ENCODE assay signal across 19 cellular contexts in the genomic region with DNA sequence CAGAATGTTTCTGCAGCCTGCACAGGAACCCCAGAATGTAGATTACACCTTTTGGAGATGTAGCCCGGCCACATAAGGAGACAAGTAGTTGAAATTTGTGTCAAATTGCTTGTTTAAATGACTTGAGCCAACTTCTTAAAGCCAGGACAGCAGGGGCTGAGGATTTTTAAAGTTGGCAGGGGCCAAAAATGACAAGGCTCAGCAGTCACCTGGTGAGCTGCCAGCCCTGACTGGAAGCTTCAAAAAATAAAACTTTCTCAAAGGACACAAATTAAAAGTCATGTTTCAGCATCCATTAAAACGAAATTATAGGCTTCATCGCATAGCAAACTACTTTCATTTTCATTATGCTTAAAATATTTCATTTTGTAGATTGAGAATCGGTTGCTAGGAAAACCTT.
DNase-seq lines count a peak whose midpoint lies in the region; ATAC-seq and TF ChIP-seq lines count a peak whose summit lies in the region.
"Had no signal": no experiment of that assay in that cellular context is flagged by ENCODE, and none has a peak within 500 bp of the region (broad histone marks: within the 10 kb centered on the region; RNA-seq: fewer than 3 reads in every experiment).

No MANE protein-coding gene starts in this region.

- H3K9me3 ChIP-seq in AG04450 (ENCODE audit: control insufficient read depth, insufficient read depth, low read length) (no peaks in the 10 kb centered on the region; the same call in 1 of the 2 replicates), IMR-90 (ENCODE audit: control insufficient read depth, insufficient read depth, low read length) (no peaks in the 10 kb centered on the region)
- H3K9me3 ChIP-seq: BE2C, colonic mucosa had no signal

- peak overlapping the region; percentile 42; the same call in 1 of the 2 replicates for H3K9ac ChIP-seq in IMR-90 (ENCODE audit: low read depth, low read length)

- H4K5ac ChIP-seq in IMR-90 (ENCODE audit: low read depth, low read length): no peak overlapping the region

- H3K18ac ChIP-seq in IMR-90 (ENCODE audit: low read depth, low read length): no peak overlapping the region; the same call in 1 of the 2 replicates

- H3K27ac Mint-ChIP-seq in mesothelial cell of epicardium: peak overlapping the region; percentile 75
- H3K27ac Mint-ChIP-seq: activated T-helper 2 cell treated with anti-CD3 and anti-CD28 coated beads, Interferon-gamma antibody, Interleukin-2, Interleukin-4, amounts not matched to agents 10 μg/mL and 5 μg/mL and 100 μg/mL, durations not matched to agents 14 hours and 24 hours and 36 hours had no signal

- no peak for TF ChIP-seq RAD21 in IMR-90 (IDR thresholded peaks at IDR 0.05; ENCODE audit: low read length)

- DNase-seq in AG04450 (ENCODE audit: low read depth, low spot score): no peak
- DNase-seq in IMR-90: no peak
- DNase-seq in astrocyte of the cerebellum (ENCODE audit: low read depth): no peak
- DNase-seq in mesothelial cell of epicardium (ENCODE audit: low spot score in 2 of 2, unreplicated experiment in 2 of 2): no peak
- DNase-seq in DMS 273 (lab: John Stamatoyannopoulos, UW; ENCODE audit: unreplicated experiment): no peak
- no peak for DNase-seq in CD1c-positive myeloid dendritic cell (ENCODE audit: extremely low spot score)
- no peak for DNase-seq in DMS153 treated with DMSO at 0.1 percent for 48 hours (lab: John Stamatoyannopoulos, UW; ENCODE audit: unreplicated experiment)
- DNase-seq: anterior cingulate cortex; BE2C; colonic mucosa; midbrain; NCI-H2029 treated with DMSO at 0.1 percent for 48 hours; NCI-H526; retina; stimulated activated CD4-positive, alpha-beta T cell treated with anti-CD3 and anti-CD28 coated beads, Interleukin-1b, Interleukin-23, amount 100 ng/mL, for 48 hours; SW 1271 had no signal

- H2BK5ac ChIP-seq in IMR-90 (ENCODE audit: low read depth, low read length, poor library complexity, severe bottlenecking): no peak overlapping the region

- no peaks in the 10 kb centered on the region for H3K27me3 ChIP-seq in AG04450 (ENCODE audit: control insufficient read depth, insufficient read depth, low read length)
- H3K27me3 ChIP-seq in IMR-90 (ENCODE audit: control insufficient read depth, insufficient read depth, low read length): no peaks in the 10 kb centered on the region
- H3K27me3 ChIP-seq: BE2C, colonic mucosa had no signal

- no peak overlapping the region for H4K91ac ChIP-seq in IMR-90 (ENCODE audit: insufficient read depth, low read depth, low read length)

- H2AK9ac ChIP-seq in IMR-90 (replicated peaks; ENCODE audit: low read depth, low read length, poor library complexity): no peak overlapping the region

- no peaks in the 10 kb centered on the region for H4K20me1 ChIP-seq in IMR-90 (ENCODE audit: insufficient read depth, low read length)

- no peak overlapping the region; the same call in 1 of the 2 replicates for H3K14ac ChIP-seq in IMR-90 (replicated peaks; ENCODE audit: low read depth, low read length)

- H3K9me1 ChIP-seq in IMR-90 (ENCODE audit: insufficient read depth, low read length): peaks cover 6% of the 10 kb centered on the region

- peak overlapping the region; percentile 26 to 42; a peak in 1 of 4 replicates for H4K8ac ChIP-seq in IMR-90 (ENCODE audit: low read depth in 2 of 2, low read length in 2 of 2)

- TF ChIP-seq POLR2A in IMR-90 (IDR thresholded peaks at IDR 0.05; ENCODE audit: low read depth, low read length) (no peak), GM18505 (IDR thresholded peaks at IDR 0.05; ENCODE audit: borderline replicate concordance, extremely low read depth, insufficient read depth, insufficient read length) (no peak)

- no peaks in the 10 kb centered on the region for H3K36me3 ChIP-seq in IMR-90 (ENCODE audit: control insufficient read depth, insufficient read depth, low read length)
- H3K36me3 ChIP-seq: BE2C, colonic mucosa had no signal

- no peak overlapping the region for H2AK5ac ChIP-seq in IMR-90 (ENCODE audit: low read depth, low read length)

- H3K9me3 Mint-ChIP-seq in mesothelial cell of epicardium: peaks cover 12% of the 10 kb centered on the region
- H3K9me3 Mint-ChIP-seq: activated T-helper 2 cell treated with anti-CD3 and anti-CD28 coated beads, Interferon-gamma antibody, Interleukin-2, Interleukin-4, amounts not matched to agents 10 μg/mL and 5 μg/mL and 100 μg/mL, durations not matched to agents 14 hours and 24 hours and 36 hours had no signal

- dilution Hi-C loops in IMR-90 (cut with HindIII; ENCODE audit: low sequenced_read_pairs, unreplicated experiment): no loop called here

- POLR2A ChIA-PET in AG04450 (lab: Yijun Ruan, JAX): no interaction called here
- POLR2A ChIA-PET in IMR-90 (lab: Charles Lee; ENCODE audit: unreplicated experiment): no interaction called here

- BruUV-seq in IMR-90 (replicated peaks; lab: Mats Ljungman, UMichigan): no TSS peak

- H3K4me2 ChIP-seq in IMR-90 (ENCODE audit: low read depth, low read length): peak overlapping the region; percentile 60

- H2BK15ac ChIP-seq in IMR-90 (ENCODE audit: low read depth, low read length): peak overlapping the region; percentile 48; the same call in 1 of the 3 replicates

- WGBS in IMR-90 (ENCODE audit: extremely low coverage in 2 of 2, insufficient read length in 1 of 2), 2 experiments: no CpG with 5 or more reads among the region's 4 CpGs

- peak overlapping the region; percentile 24; the same call in 1 of the 2 replicates for H3K56ac ChIP-seq in IMR-90 (ENCODE audit: extremely low read depth, insufficient read depth, low read length)

- peak overlapping the region; percentile 22 for H2BK20ac ChIP-seq in IMR-90 (ENCODE audit: low read depth, low read length)

- no peak overlapping the region; the same call in 1 of the 2 replicates for H3K23ac ChIP-seq in IMR-90 (ENCODE audit: low read depth, low read length)

- H3K36me3 Mint-ChIP-seq in mesothelial cell of epicardium: peaks cover 14% of the 10 kb centered on the region

- no peak overlapping the region for H3K4me3 Mint-ChIP-seq in mesothelial cell of epicardium

- H2BK120ac ChIP-seq in IMR-90 (ENCODE audit: low read depth, low read length): peak overlapping the region; percentile 62; the same call in 1 of the 2 replicates

- H3K4me1 Mint-ChIP-seq in mesothelial cell of epicardium: peaks cover 63% of the 10 kb centered on the region

- H3K4me3 ChIP-seq in AG04450 (ENCODE audit: low read depth, low read length): peak overlapping the region; percentile 30
- 0 out of 2 replicates have a peak overlapping the region, but pooled peaks have one; percentile 7 for H3K4me3 ChIP-seq in IMR-90 (ENCODE audit: insufficient read depth, low read depth, low read length)
- H3K4me3 ChIP-seq in astrocyte of the cerebellum (ENCODE audit: low read depth, low read length): peak overlapping the region; percentile 26
- H3K4me3 ChIP-seq: colonic mucosa had no signal

- CTCF ChIA-PET in AG04450 (lab: Charles Lee) (no interaction called here), IMR-90 (lab: Yijun Ruan, JAX) (no interaction called here)

- TF ChIP-seq CTCF in AG04450 (IDR thresholded peaks at IDR 0.05; ENCODE audit: low read depth, low read length) (no peak), IMR-90 (conservative IDR thresholded peaks at IDR 0.05; ENCODE audit: low read depth, low read length) (no peak), astrocyte of the cerebellum (IDR thresholded peaks at IDR 0.05; ENCODE audit: low read depth, low read length, missing control alignments) (no peak), mesothelial cell of epicardium (IDR thresholded peaks at IDR 0.05; ENCODE audit: unreplicated experiment) (no peak)

- H3K4ac ChIP-seq in IMR-90 (ENCODE audit: low read depth, low read length): peak overlapping the region; percentile 21; the same call in 1 of the 2 replicates

- ATAC-seq in IMR-90 (ENCODE audit: low read depth) (no peak), GM18505 (IDR thresholded peaks at IDR 0.05; ENCODE audit: unreplicated experiment) (no peak)

- in situ Hi-C loops in IMR-90 (cut with MboI; ENCODE audit: low sequenced_read_pairs): no loop called here
- in situ Hi-C loops in astrocyte of the cerebellum (cut with HindIII; ENCODE audit: low sequenced_read_pairs): no loop called here

- no peak overlapping the region for H3K27ac ChIP-seq in AG04450 (ENCODE audit: low read depth, low read length)
- H3K27ac ChIP-seq in IMR-90 (ENCODE audit: insufficient read depth, low read length): no peak overlapping the region
- H3K27ac ChIP-seq: colonic mucosa, VCaP had no signal

- intact Hi-C loops in IMR-90 (cut with micrococcal nuclease): no loop called here

- no peaks in the 10 kb centered on the region for H3K79me1 ChIP-seq in IMR-90 (ENCODE audit: low read depth in 1 of 2, low read length in 2 of 2)

- H3K4me1 ChIP-seq in IMR-90 (ENCODE audit: control insufficient read depth, insufficient read depth, low read length): peaks cover 6% of the 10 kb centered on the region
- H3K4me1 ChIP-seq: BE2C, colonic mucosa had no signal

- peak overlapping the region; percentile 70 for H2AFZ ChIP-seq in IMR-90 (replicated peaks; ENCODE audit: low read length, poor library complexity)

- H3K27me3 Mint-ChIP-seq in mesothelial cell of epicardium (ENCODE audit: low read depth): no peaks in the 10 kb centered on the region

TF ChIP-seq in IMR-90, 13 proteins besides CTCF, POLR2A, EP300 and RAD21:
- TF ChIP-seq MAFK (IDR thresholded peaks at IDR 0.05; ENCODE audit: low read depth, low read length) (no peak), BHLHE40 (IDR thresholded peaks at IDR 0.05; ENCODE audit: low read depth, low read length) (no peak), FOS (IDR thresholded peaks at IDR 0.05; ENCODE audit: low read depth, low read length) (no peak), MXI1 (IDR thresholded peaks at IDR 0.05; ENCODE audit: borderline replicate concordance, low read depth, low read length) (no peak), MAZ (IDR thresholded peaks at IDR 0.05; ENCODE audit: borderline replicate concordance, low read depth, low read length) (no peak)
- TF ChIP-seq, protein P1, sequence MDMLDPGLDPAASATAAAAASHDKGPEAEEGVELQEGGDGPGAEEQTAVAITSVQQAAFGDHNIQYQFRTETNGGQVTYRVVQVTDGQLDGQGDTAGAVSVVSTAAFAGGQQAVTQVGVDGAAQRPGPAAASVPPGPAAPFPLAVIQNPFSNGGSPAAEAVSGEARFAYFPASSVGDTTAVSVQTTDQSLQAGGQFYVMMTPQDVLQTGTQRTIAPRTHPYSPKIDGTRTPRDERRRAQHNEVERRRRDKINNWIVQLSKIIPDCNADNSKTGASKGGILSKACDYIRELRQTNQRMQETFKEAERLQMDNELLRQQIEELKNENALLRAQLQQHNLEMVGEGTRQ (IDR thresholded peaks at IDR 0.05; ENCODE audit: low read depth, low read length): no peak
